ENCODE assay signal across 18 cellular contexts in genomic region chr9:91730806-91731205, GRCh38.
"Had no signal": no experiment of that assay in that cellular context is flagged by ENCODE, and none has a peak within 500 bp of the region (broad histone marks: within the 10 kb centered on the region; RNA-seq: fewer than 3 reads in every experiment).

No MANE protein-coding gene starts in this region.

- H3K27ac ChIP-seq: colonic mucosa, foreskin keratinocyte, heart right ventricle, left lung, lower lobe of right lung had no signal

- H3K4me1 Mint-ChIP-seq: mesothelial cell of epicardium had no signal

- H3K4me3 Mint-ChIP-seq: dendritic cell treated with granulocyte-macrophage colony-stimulating factor and Interleukin-4, amounts not matched to agents 40 ng/mL and 50 ng/mL, for 4 days; effector memory CD8-positive, alpha-beta T cell; mesothelial cell of epicardium had no signal

- H3K27me3 ChIP-seq: colonic mucosa, esophagus muscularis mucosa, foreskin keratinocyte, gastroesophageal sphincter, heart right ventricle had no signal

- H3K9me3 Mint-ChIP-seq: dendritic cell treated with granulocyte-macrophage colony-stimulating factor and Interleukin-4, amounts not matched to agents 40 ng/mL and 50 ng/mL, for 4 days; effector memory CD8-positive, alpha-beta T cell; mesothelial cell of epicardium had no signal

- H3K4me1 ChIP-seq: colonic mucosa, foreskin keratinocyte, left lung, lower lobe of right lung had no signal

- H3K27ac Mint-ChIP-seq: dendritic cell treated with granulocyte-macrophage colony-stimulating factor and Interleukin-4, amounts not matched to agents 40 ng/mL and 50 ng/mL, for 4 days; effector memory CD8-positive, alpha-beta T cell; mesothelial cell of epicardium had no signal

- DNase-seq: colonic mucosa; cortex of kidney; effector CD8-positive, alpha-beta T cell; effector memory CD8-positive, alpha-beta T cell; foreskin keratinocyte; head of caudate nucleus; heart right ventricle; hippocampal formation; left cardiac atrium; left lung; left ventricle myocardium superior; lower lobe of right lung; mesenchymal stem cell; mucosa of descending colon had no signal

- H3K36me3 ChIP-seq: colonic mucosa, heart right ventricle, left lung, lower lobe of right lung had no signal

- H3K4me3 ChIP-seq: colonic mucosa, esophagus muscularis mucosa, gastroesophageal sphincter, heart right ventricle, left lung, lower lobe of right lung, mucosa of descending colon had no signal

- H3K9me3 ChIP-seq: colonic mucosa, esophagus muscularis mucosa, gastroesophageal sphincter, heart right ventricle, left lung, lower lobe of right lung, mucosa of descending colon had no signal

- ATAC-seq: effector memory CD8-positive, alpha-beta T cell; foreskin keratinocyte; gastroesophageal sphincter; heart right ventricle; left cardiac atrium; left lung; left ventricle myocardium superior; lower lobe of right lung; mucosa of descending colon had no signal
